In the genomic region with DNA sequence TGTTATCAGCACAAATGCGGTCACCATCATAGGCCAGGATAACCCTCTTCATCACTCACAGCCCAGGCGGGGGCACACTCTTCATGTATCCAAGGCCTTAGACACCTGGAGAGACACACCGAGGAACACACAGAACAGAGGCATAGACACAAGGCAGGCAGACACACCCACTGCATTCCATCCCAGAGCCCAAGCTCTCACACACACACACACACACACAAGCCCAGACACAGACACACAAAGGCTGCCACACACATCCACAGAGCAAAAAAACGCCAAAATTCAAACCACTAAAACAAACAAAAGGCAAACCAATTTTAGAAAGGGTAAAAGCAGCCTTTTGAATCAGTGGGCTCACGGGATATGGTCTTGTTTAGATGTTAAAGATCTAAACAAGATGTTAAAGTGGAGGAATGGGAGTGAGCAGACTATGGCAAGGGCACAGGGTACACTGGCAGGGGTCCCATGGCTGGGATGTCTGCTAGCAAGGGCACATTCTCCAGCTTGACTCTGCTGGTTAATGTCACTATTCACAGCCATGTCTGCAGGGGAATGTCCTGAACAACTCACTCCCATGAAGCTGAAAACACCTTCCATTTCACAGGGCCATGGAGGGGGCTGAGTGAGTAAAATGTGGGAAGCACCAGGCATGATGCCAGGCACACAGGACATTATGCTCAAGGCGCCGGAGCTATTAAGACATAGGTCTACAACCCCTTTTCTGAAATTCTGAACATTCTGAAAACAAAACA, we compare ENCODE assay signal across 20 cellular contexts. TPM values are rescaled to one million over a fixed set of nuclear protein-coding genes. Genes with fewer than 3 reads are reported as not detected.
DNase-seq lines count a peak whose midpoint lies in the region; ATAC-seq and TF ChIP-seq lines count a peak whose summit lies in the region.
"Had no signal": no experiment of that assay in that cellular context is flagged by ENCODE, and none has a peak within 500 bp of the region (broad histone marks: within the 10 kb centered on the region; RNA-seq: fewer than 3 reads in every experiment).

No MANE protein-coding gene starts in this region.

- H3K9me3 Mint-ChIP-seq in nephron (no peaks in the 10 kb centered on the region), endothelial cell (ENCODE audit: unreplicated experiment) (no peaks in the 10 kb centered on the region)
- H3K9me3 Mint-ChIP-seq: activated naive CD8-positive, alpha-beta T cell treated with anti-CD3 and anti-CD28 coated beads, Interleukin-2, amount 50 U/mL, for 24 hours; naive thymus-derived CD8-positive, alpha-beta T cell; stimulated activated memory B cell treated with anti-CD40 and anti-IgM and Interleukin-4, amounts not matched to agents 10 μg/mL and 1 μg/mL and 100 μg/mL, for 72 hours had no signal

- H3K4me1 Mint-ChIP-seq in nephron (peaks cover 45% of the 10 kb centered on the region), endothelial cell (ENCODE audit: unreplicated experiment) (peaks cover 20% of the 10 kb centered on the region)
- H3K4me1 Mint-ChIP-seq: activated CD4-positive, alpha-beta T cell treated with anti-CD3 and anti-CD28 coated beads for 36 hours; activated naive CD8-positive, alpha-beta T cell treated with anti-CD3 and anti-CD28 coated beads, Interleukin-2, amount 50 U/mL, for 24 hours; naive thymus-derived CD8-positive, alpha-beta T cell; stimulated activated memory B cell treated with anti-CD40 and anti-IgM and Interleukin-4, amounts not matched to agents 10 μg/mL and 1 μg/mL and 100 μg/mL, for 72 hours had no signal

- H3K27ac ChIP-seq in psoas muscle = no peak overlapping the region
- H3K27ac ChIP-seq: C4-2B had no signal

- H3K36me3 Mint-ChIP-seq in nephron (ENCODE audit: low read depth) (no peaks in the 10 kb centered on the region), endothelial cell (ENCODE audit: low read depth, unreplicated experiment) (peaks cover 3% of the 10 kb centered on the region)
- H3K36me3 Mint-ChIP-seq: naive thymus-derived CD8-positive, alpha-beta T cell; stimulated activated memory B cell treated with anti-CD40 and anti-IgM and Interleukin-4, amounts not matched to agents 10 μg/mL and 1 μg/mL and 100 μg/mL, for 72 hours had no signal

- peak overlapping the region in 2 of 3 experiments; percentile 10 to 20 for H3K27ac Mint-ChIP-seq in nephron
- no peak overlapping the region for H3K27ac Mint-ChIP-seq in endothelial cell (ENCODE audit: unreplicated experiment)
- H3K27ac Mint-ChIP-seq: activated CD4-positive, alpha-beta T cell treated with anti-CD3 and anti-CD28 coated beads for 36 hours; activated naive CD8-positive, alpha-beta T cell treated with anti-CD3 and anti-CD28 coated beads, Interleukin-2, amount 50 U/mL, for 24 hours; naive thymus-derived CD8-positive, alpha-beta T cell; stimulated activated memory B cell treated with anti-CD40 and anti-IgM and Interleukin-4, amounts not matched to agents 10 μg/mL and 1 μg/mL and 100 μg/mL, for 72 hours had no signal

- no peaks in the 10 kb centered on the region for H3K4me1 ChIP-seq in psoas muscle

- no peak for TF ChIP-seq CTCF in nephron (IDR thresholded peaks at IDR 0.05; ENCODE audit: unreplicated experiment in 3 of 3)
- no peak for TF ChIP-seq CTCF in endothelial cell (IDR thresholded peaks at IDR 0.05; ENCODE audit: unreplicated experiment)
- no peak for TF ChIP-seq CTCF in psoas muscle (IDR thresholded peaks at IDR 0.05)

- intact Hi-C loops in psoas muscle (cut with DNase I) = no loop called here

- H3K36me3 ChIP-seq in H7 (replicated peaks; ENCODE audit: control insufficient read depth, insufficient read depth, low read length) (no peaks in the 10 kb centered on the region), psoas muscle (ENCODE audit: insufficient read depth in 1 of 2, low read depth in 1 of 2) (no peaks in the 10 kb centered on the region)

- ATAC-seq in HG02938 (IDR thresholded peaks at IDR 0.05; ENCODE audit: unreplicated experiment) (no peak), psoas muscle (no peak)
- ATAC-seq: activated CD4-positive, alpha-beta T cell treated with anti-CD3 and anti-CD28 coated beads for 36 hours; activated naive CD8-positive, alpha-beta T cell treated with anti-CD3 and anti-CD28 coated beads, Interleukin-2, amount 50 U/mL, for 24 hours; naive thymus-derived CD8-positive, alpha-beta T cell; sciatic nerve; stimulated activated memory B cell treated with anti-CD40 and anti-IgM and Interleukin-4, amounts not matched to agents 10 μg/mL and 1 μg/mL and 100 μg/mL, for 72 hours had no signal

- H3K4me3 ChIP-seq in H7 (ENCODE audit: insufficient read depth, low read depth, low read length) (no peak overlapping the region), psoas muscle (no peak overlapping the region)

- DNase-seq in H7 = peak; percentile 37
- DNase-seq in amniotic epithelial cell (ENCODE audit: low read depth) = peak; percentile 33
- DNase-seq in fibroblast of gingiva (ENCODE audit: low read depth) = peak; percentile 14
- DNase-seq in endothelial cell (ENCODE audit: low spot score) = no peak
- no peak for DNase-seq in psoas muscle
- DNase-seq in NCI-H345 treated with DMSO at 0.1 percent for 48 hours (lab: John Stamatoyannopoulos, UW; ENCODE audit: unreplicated experiment) = no peak
- DNase-seq: activated CD4-positive, alpha-beta T cell treated with anti-CD3 and anti-CD28 coated beads for 36 hours; activated naive CD8-positive, alpha-beta T cell treated with anti-CD3 and anti-CD28 coated beads, Interleukin-2, amount 50 U/mL, for 24 hours; activated T-cell treated with anti-CD3 and anti-CD28 coated beads, Interleukin-2, amount 50 U/mL, for 1 hour; EL; Kasumi-1; NCI-H1694 treated with DMSO at 0.1 percent for 48 hours; NCI-H526 treated with DMSO at 0.1 percent for 48 hours had no signal

- H3K27me3 Mint-ChIP-seq in nephron (ENCODE audit: low read depth) = peaks cover 18% of the 10 kb centered on the region
- H3K27me3 Mint-ChIP-seq in endothelial cell (ENCODE audit: unreplicated experiment) = peaks cover 5% of the 10 kb centered on the region
- H3K27me3 Mint-ChIP-seq: activated CD4-positive, alpha-beta T cell treated with anti-CD3 and anti-CD28 coated beads for 36 hours; activated naive CD8-positive, alpha-beta T cell treated with anti-CD3 and anti-CD28 coated beads, Interleukin-2, amount 50 U/mL, for 24 hours; stimulated activated memory B cell treated with anti-CD40 and anti-IgM and Interleukin-4, amounts not matched to agents 10 μg/mL and 1 μg/mL and 100 μg/mL, for 72 hours had no signal

- H3K27me3 ChIP-seq in H7 (ENCODE audit: control insufficient read depth, insufficient read depth, low read length) = no peaks in the 10 kb centered on the region
- H3K27me3 ChIP-seq in psoas muscle (ENCODE audit: insufficient read depth in 3 of 3, low read length in 2 of 3) = no peaks in the 10 kb centered on the region

- WGBS in psoas muscle, 3 donors = 69 to 79% (median 74%) methylated on average over 7 of the region's 7 CpGs

- H3K4me3 Mint-ChIP-seq in nephron (no peak overlapping the region), endothelial cell (ENCODE audit: unreplicated experiment) (no peak overlapping the region)
- H3K4me3 Mint-ChIP-seq: activated CD4-positive, alpha-beta T cell treated with anti-CD3 and anti-CD28 coated beads for 36 hours; activated naive CD8-positive, alpha-beta T cell treated with anti-CD3 and anti-CD28 coated beads, Interleukin-2, amount 50 U/mL, for 24 hours; naive thymus-derived CD8-positive, alpha-beta T cell; stimulated activated memory B cell treated with anti-CD40 and anti-IgM and Interleukin-4, amounts not matched to agents 10 μg/mL and 1 μg/mL and 100 μg/mL, for 72 hours had no signal

- H3K9me3 ChIP-seq in psoas muscle = no peaks in the 10 kb centered on the region

RNA-seq across cellular contexts. Expression of a gene that starts 14.9 kb away (rescaled TPM):
- 744 and 864 TPM in 2 replicates for total RNA-seq in H7 (2014; rRNA removed; shearing (Covaris generic))
- 3.3 TPM for total RNA-seq in endothelial cell (ENCODE audit: unreplicated experiment)
- not detected for total RNA-seq in psoas muscle
- polyA plus RNA-seq in psoas muscle = under 1 TPM in 1 of 3 donors, not detected in 2; 0.05 TPM
- total RNA-seq: kidney epithelial cell; naive thymus-derived CD8-positive, alpha-beta T cell had no signal
- polyA plus RNA-seq: naive thymus-derived CD8-positive, alpha-beta T cell had no signal

RNA-seq across cellular contexts. Expression of a gene that starts 25.9 kb away (rescaled TPM):
- 64.0 and 87.1 TPM in 2 replicates for total RNA-seq in H7 (2014; rRNA removed; shearing (Covaris generic))
- total RNA-seq in endothelial cell (ENCODE audit: unreplicated experiment) (43.9 TPM), psoas muscle (10 to 100 TPM; 17.7 to 38.6 (median 30.8) TPM)
- polyA plus RNA-seq in psoas muscle = 10 to 100 TPM; 32.9 to 48.9 (median 39.7) TPM

Comparison
In these comparisons a context has a peak if more than half of its experiments do, and no peak if none do; other contexts are left out.
1. DNase-seq: peak in H7 (single experiment), amniotic epithelial cell (single experiment) and fibroblast of gingiva (single experiment); none in endothelial cell (single experiment), psoas muscle (0 of 2) and NCI-H345 treated with DMSO at 0.1 percent for 48 hours (single experiment).
2. RNA of a gene that starts 14.9 kb away (total RNA-seq): 744 to 864 TPM in H7; 3.3 TPM in endothelial cell (single experiment) and not detected in psoas muscle; every median in the first group is over 100 times any median in the second.